ENCODE assay signal across 26 cellular contexts in the genomic region with DNA sequence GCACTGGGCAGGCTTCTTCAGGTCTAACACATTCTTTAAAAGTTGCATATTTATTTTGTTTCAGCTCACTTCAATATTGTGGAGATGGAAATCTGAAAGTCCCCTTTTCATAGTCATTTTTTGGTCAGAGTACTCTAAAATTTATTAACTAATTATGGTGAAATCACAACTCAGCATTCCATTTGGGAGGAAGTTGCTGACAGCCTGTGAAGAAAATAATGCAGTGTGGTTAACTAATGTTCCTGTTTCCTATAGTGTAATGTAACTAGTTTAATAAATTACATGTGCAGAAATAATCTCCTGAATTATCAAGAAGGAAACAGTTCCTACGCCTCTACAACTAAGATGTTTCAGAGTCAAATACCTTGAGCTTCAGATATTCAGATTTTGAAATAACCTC. TPM values are rescaled to one million over a fixed set of nuclear protein-coding genes. Genes with fewer than 3 reads are reported as not detected.
DNase-seq lines count a peak whose midpoint lies in the region; ATAC-seq and TF ChIP-seq lines count a peak whose summit lies in the region.
"Had no signal": no experiment of that assay in that cellular context is flagged by ENCODE, and none has a peak within 500 bp of the region (broad histone marks: within the 10 kb centered on the region; RNA-seq: fewer than 3 reads in every experiment).

No MANE protein-coding gene starts in this region.

- TF ChIP-seq CTCF in A673 (conservative IDR thresholded peaks at IDR 0.05; ENCODE audit: low read depth, low read length) (no peak), smooth muscle cell (IDR thresholded peaks at IDR 0.05; ENCODE audit: borderline replicate concordance, insufficient read depth, poor library complexity, severe bottlenecking) (no peak)

- no peak for ATAC-seq in HG02571 (IDR thresholded peaks at IDR 0.05; ENCODE audit: unreplicated experiment)
- ATAC-seq: A549, GM12878 had no signal

- peaks cover 48% of the 10 kb centered on the region for H4K20me1 ChIP-seq in smooth muscle cell (ENCODE audit: low read depth)
- H4K20me1 ChIP-seq: BLaER1 had no signal

- peaks cover 85% of the 10 kb centered on the region for H3K4me1 ChIP-seq in A673 (ENCODE audit: insufficient read depth, low read length, poor library complexity, severe bottlenecking)
- peaks cover 7% of the 10 kb centered on the region for H3K4me1 ChIP-seq in smooth muscle cell (ENCODE audit: low read depth)
- H3K4me1 ChIP-seq: A549, BE2C, BLaER1 had no signal

- intact Hi-C loops in A673 (cut with micrococcal nuclease; ENCODE audit: unreplicated experiment) = loop anchor here (10.0 kb wide), 1 partner anchor 1261 kb away; no protein-coding TSS in a partner anchor

- H3K27ac ChIP-seq in A673 (ENCODE audit: low read depth, low read length, poor library complexity, severe bottlenecking) (peak overlapping the region; percentile 79), smooth muscle cell (ENCODE audit: low read depth) (no peak overlapping the region)
- H3K27ac ChIP-seq: 22Rv1, A549, BLaER1 had no signal

- no peak overlapping the region for H2AFZ ChIP-seq in smooth muscle cell (ENCODE audit: low read depth)

- H3K36me3 ChIP-seq in A673 (ENCODE audit: insufficient read depth, low read length, poor library complexity, severe bottlenecking) = no peaks in the 10 kb centered on the region
- H3K36me3 ChIP-seq in smooth muscle cell (ENCODE audit: low read depth) = no peaks in the 10 kb centered on the region
- H3K36me3 ChIP-seq: BE2C, BLaER1 had no signal

- no TSS peak for BruUV-seq in A673 (replicated peaks; lab: Mats Ljungman, UMichigan)

- CTCF ChIA-PET in A673 (lab: Charles Lee) = no interaction called here

- peak overlapping the region; percentile 4 for H3K4me3 ChIP-seq in A673 (ENCODE audit: low read depth, low read length, poor library complexity, severe bottlenecking)
- H3K4me3 ChIP-seq in smooth muscle cell = no peak overlapping the region
- H3K4me3 ChIP-seq: A549, BLaER1, GM12878 had no signal

- H3K9ac ChIP-seq in smooth muscle cell (ENCODE audit: low read depth) = no peak overlapping the region
- H3K9ac ChIP-seq: BLaER1 had no signal

- peak overlapping the region; percentile 43 for H3K4me2 ChIP-seq in smooth muscle cell
- H3K4me2 ChIP-seq: A549, BLaER1 had no signal

- peaks cover 100% of the 10 kb centered on the region for H3K79me2 ChIP-seq in smooth muscle cell (ENCODE audit: low read depth)

- H3K27me3 ChIP-seq in A673 (replicated peaks; ENCODE audit: insufficient read depth, low read depth, low read length, poor library complexity) (no peaks in the 10 kb centered on the region), smooth muscle cell (ENCODE audit: low read depth) (no peaks in the 10 kb centered on the region)
- H3K27me3 ChIP-seq: BE2C, BLaER1 had no signal

- no peaks in the 10 kb centered on the region for H3F3A ChIP-seq in smooth muscle cell (ENCODE audit: low read depth)

- DNase-seq in A673 (ENCODE audit: low spot score) (peak; percentile 72), glomerular visceral epithelial cell (ENCODE audit: extremely low spot score) (peak; percentile 18), smooth muscle cell (lab: John Stamatoyannopoulos, UW; ENCODE audit: unreplicated experiment) (no peak), occipital lobe (lab: John Stamatoyannopoulos, UW) (no peak)
- DNase-seq: ACHN; BE2C; C1 segment of cervical spinal cord; CD4-positive, alpha-beta memory T cell; CD4-positive, CD25-positive, alpha-beta regulatory T cell; CD8-positive, alpha-beta memory T cell; COR-L47; DMS 273 treated with DMSO at 0.1 percent for 48 hours; DMS153; DMS53; DMS79; DND-41; EL; GDM1 had no signal

- POLR2A ChIA-PET in A673 (lab: Charles Lee; ENCODE audit: low non-redundant PET) = interaction anchor here (0.5 kb wide), 1 partner anchor 65 kb away, joined by 12 read pairs; no protein-coding TSS in a partner anchor

- WGBS in smooth muscle cell (ENCODE audit: low lambda C conversion rate) = 64% methylated on average over 1 of the region's 1 CpG

- H3K9me3 ChIP-seq in A673 (ENCODE audit: low read depth, low read length, poor library complexity, severe bottlenecking) = no peaks in the 10 kb centered on the region
- H3K9me3 ChIP-seq in smooth muscle cell (replicated peaks; ENCODE audit: low read depth) = no peaks in the 10 kb centered on the region
- H3K9me3 ChIP-seq: A549, BE2C, BLaER1 had no signal

RNA-seq across cellular contexts. Expression of a gene that starts 17.1 kb away (rescaled TPM):
- 43.0 and 51.3 TPM in 2 replicates for total RNA-seq in A673 (2021)
- 33.8 and 44.6 TPM in 2 replicates for total RNA-seq in smooth muscle cell
- 12.7 and 22.1 TPM in 2 replicates for polyA plus RNA-seq in smooth muscle cell
- 93.0 TPM for total RNA-seq in occipital lobe
- total RNA-seq: A172; CD4-positive, alpha-beta memory T cell; CD4-positive, CD25-positive, alpha-beta regulatory T cell; CD8-positive, alpha-beta memory T cell; G401 had no signal
- polyA plus RNA-seq: A549; CD14-positive monocyte; CD4-positive, alpha-beta memory T cell; CD4-positive, CD25-positive, alpha-beta regulatory T cell; CD8-positive, alpha-beta memory T cell had no signal

Comparison
In these comparisons a context has a peak if more than half of its experiments do, and no peak if none do; other contexts are left out.
1. DNase-seq: peak in A673 (single experiment) and glomerular visceral epithelial cell (single experiment); none in smooth muscle cell (single experiment) and occipital lobe (single experiment).